27 cellular contexts compared by ENCODE assay signal in the genomic region with DNA sequence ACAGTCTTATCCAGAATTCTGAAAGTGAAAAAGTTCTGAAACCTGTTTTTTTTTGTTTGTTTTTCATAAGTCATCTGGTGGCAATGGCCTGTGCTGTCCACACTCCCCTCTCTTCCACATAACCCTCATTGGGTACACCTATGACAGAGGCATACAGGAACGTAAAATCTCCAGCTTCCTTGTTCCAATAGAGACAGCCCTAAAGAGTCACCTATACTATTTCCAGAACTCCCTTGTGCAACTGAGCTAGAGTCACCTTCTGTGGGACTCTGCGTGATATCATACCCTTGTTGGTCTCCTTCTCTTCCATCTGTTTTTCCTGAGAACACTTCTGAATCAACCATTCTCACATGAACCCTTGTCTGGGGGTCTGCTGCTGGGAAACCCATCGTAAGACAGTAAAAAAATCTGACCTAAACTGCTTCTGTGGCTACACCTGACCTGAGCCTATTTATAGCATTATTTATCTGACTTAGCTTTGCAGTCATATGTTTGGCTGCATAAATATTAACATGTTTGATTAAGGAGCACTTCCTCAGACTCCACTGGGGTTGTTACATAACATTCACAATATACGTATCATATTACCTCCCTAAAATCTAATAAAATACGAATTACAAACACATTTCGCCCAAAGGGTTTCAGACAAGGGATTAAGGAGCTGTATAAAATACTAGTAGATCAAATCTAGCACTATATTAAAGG.
"Had no signal": no experiment of that assay in that cellular context is flagged by ENCODE, and none has a peak within 500 bp of the region (broad histone marks: within the 10 kb centered on the region; RNA-seq: fewer than 3 reads in every experiment).

No MANE protein-coding gene starts in this region.

- ATAC-seq: heart right ventricle; left colon; left ventricle myocardium superior; lower lobe of right lung; naive thymus-derived CD8-positive, alpha-beta T cell; right lobe of liver; stimulated activated naive B cell treated with anti-CD40 and anti-IgM and Interleukin-4, amounts not matched to agents 10 μg/mL and 1 μg/mL and 100 μg/mL, for 72 hours had no signal

- H3K9me3 ChIP-seq: esophagus squamous epithelium, heart right ventricle, lower lobe of right lung, ovary, right lobe of liver, thoracic aorta, tibial nerve, upper lobe of left lung had no signal

- H3K27me3 Mint-ChIP-seq: stimulated activated naive CD8-positive, alpha-beta T cell treated with anti-CD3 and anti-CD28 coated beads, Interleukin-15, Interleukin-2, amounts not matched to agents 100 ng/mL and 50 ng/mL, for 24 hours had no signal

- H3K4me1 ChIP-seq: esophagus squamous epithelium, heart right ventricle, lower lobe of right lung, right lobe of liver, tibial nerve, upper lobe of left lung had no signal

- H3K36me3 ChIP-seq: esophagus squamous epithelium, heart right ventricle, lower lobe of right lung, ovary, right lobe of liver, thoracic aorta, tibial nerve, upper lobe of left lung had no signal

- H3K4me3 ChIP-seq: coronary artery, esophagus squamous epithelium, heart right ventricle, lower lobe of right lung, ovary, right lobe of liver, thoracic aorta, tibial nerve, upper lobe of left lung had no signal

- H3K27ac Mint-ChIP-seq: naive thymus-derived CD8-positive, alpha-beta T cell; nephron progenitor cell; progenitor cell of endocrine pancreas; stimulated activated naive B cell treated with anti-CD40 and anti-IgM and Interleukin-4, amounts not matched to agents 10 μg/mL and 1 μg/mL and 100 μg/mL, for 72 hours; stimulated activated naive CD8-positive, alpha-beta T cell treated with anti-CD3 and anti-CD28 coated beads, Interleukin-15, Interleukin-2, amounts not matched to agents 100 ng/mL and 50 ng/mL, for 24 hours had no signal

- H3K9me3 Mint-ChIP-seq: nephron progenitor cell had no signal

- H3K27me3 ChIP-seq: ovary, right lobe of liver, tibial nerve, upper lobe of left lung had no signal

- H3K36me3 Mint-ChIP-seq: stimulated activated naive B cell treated with anti-CD40 and anti-IgM and Interleukin-4, amounts not matched to agents 10 μg/mL and 1 μg/mL and 100 μg/mL, for 72 hours had no signal

- DNase-seq: dermis blood vessel endothelial cell; effector memory CD4-positive, alpha-beta T cell; erythroblast; esophagus squamous epithelium; foreskin melanocyte; glutamatergic neuron; heart right ventricle; hippocampal formation; kidney glomerular epithelial cell; left colon; left ventricle myocardium superior; lower lobe of right lung; naive thymus-derived CD8-positive, alpha-beta T cell; nephron progenitor cell; nucleus accumbens; ovary; right lobe of liver; small intestine; stimulated activated CD4-positive, alpha-beta T cell treated with anti-CD3 and anti-CD28 coated beads, Interleukin-15, amount 100 ng/mL, for 24 hours; stimulated activated CD4-positive, alpha-beta T cell treated with anti-CD3 and anti-CD28 coated beads, Interleukin-2, amount 100 ng/mL, for 48 hours; stimulated activated naive B cell treated with anti-CD40 and anti-IgM and Interleukin-4, amounts not matched to agents 10 μg/mL and 1 μg/mL and 100 μg/mL, for 72 hours; upper lobe of left lung had no signal

- H3K27ac ChIP-seq: coronary artery, esophagus squamous epithelium, heart right ventricle, lower lobe of right lung, ovary, right lobe of liver, thoracic aorta, tibial nerve, upper lobe of left lung had no signal

- H3K4me3 Mint-ChIP-seq: naive thymus-derived CD8-positive, alpha-beta T cell; nephron progenitor cell; stimulated activated naive B cell treated with anti-CD40 and anti-IgM and Interleukin-4, amounts not matched to agents 10 μg/mL and 1 μg/mL and 100 μg/mL, for 72 hours; stimulated activated naive CD8-positive, alpha-beta T cell treated with anti-CD3 and anti-CD28 coated beads, Interleukin-15, Interleukin-2, amounts not matched to agents 100 ng/mL and 50 ng/mL, for 24 hours had no signal

- H3K4me1 Mint-ChIP-seq: nephron progenitor cell; stimulated activated naive B cell treated with anti-CD40 and anti-IgM and Interleukin-4, amounts not matched to agents 10 μg/mL and 1 μg/mL and 100 μg/mL, for 72 hours had no signal
